Comparison of ENCODE assay signal across 35 cellular contexts in genomic region chr16:28499854-28500253, GRCh38. TPM values are rescaled to one million over a fixed set of nuclear protein-coding genes. Genes with fewer than 3 reads are reported as not detected.
DNase-seq lines count a peak whose midpoint lies in the region; ATAC-seq, FAIRE-seq and TF ChIP-seq lines count a peak whose summit lies in the region.
"Had no signal": no experiment of that assay in that cellular context is flagged by ENCODE, and none has a peak within 500 bp of the region (broad histone marks: within the 10 kb centered on the region; RNA-seq: fewer than 3 reads in every experiment).

No MANE protein-coding gene starts in this region.

- H3K4ac ChIP-seq in trophoblast cell (ENCODE audit: low read depth, low read length) = no peak overlapping the region

- H3K4me3 ChIP-seq in trophoblast cell (ENCODE audit: low read depth, low read length) = no peak overlapping the region
- H3K4me3 ChIP-seq in GM23338 = no peak overlapping the region
- H3K4me3 ChIP-seq: left ventricle myocardium inferior, Peyer's patch, psoas muscle, sigmoid colon, SJCRH30, tibial artery had no signal

- peaks cover 33% of the 10 kb centered on the region for H3K4me1 Mint-ChIP-seq in activated CD8-positive, alpha-beta T cell treated with anti-CD3 and anti-CD28 coated beads, Interleukin-2, amount 10 ng/mL, durations not matched to agents 7 days and 5 days (ENCODE audit: low read depth)
- no peaks in the 10 kb centered on the region for H3K4me1 Mint-ChIP-seq in GM23338
- H3K4me1 Mint-ChIP-seq: endodermal cell had no signal

- H3K9me3 ChIP-seq in trophoblast cell (ENCODE audit: insufficient read depth, low read depth, low read length) = peaks cover 3% of the 10 kb centered on the region
- H3K9me3 ChIP-seq: left ventricle myocardium inferior, Peyer's patch, psoas muscle, sigmoid colon, SJCRH30, tibial artery had no signal

- no peaks in the 10 kb centered on the region for H4K20me1 ChIP-seq in GM23338 (replicated peaks; ENCODE audit: insufficient read depth)

- H2AFZ ChIP-seq in trophoblast cell (ENCODE audit: insufficient read depth, low read length, poor library complexity) = no peak overlapping the region
- H2AFZ ChIP-seq in GM23338 = no peak overlapping the region

- H3K27me3 Mint-ChIP-seq in activated CD8-positive, alpha-beta T cell treated with anti-CD3 and anti-CD28 coated beads, Interleukin-2, amount 10 ng/mL, durations not matched to agents 7 days and 5 days (ENCODE audit: low read depth) = no peaks in the 10 kb centered on the region
- peaks cover 15% of the 10 kb centered on the region for H3K27me3 Mint-ChIP-seq in GM23338 (ENCODE audit: insufficient read depth, low read depth, poor library complexity)
- H3K27me3 Mint-ChIP-seq: activated CD4-positive, alpha-beta T cell treated with anti-CD3 and anti-CD28 coated beads, Interleukin-2, amount 10 ng/mL, durations not matched to agents 7 days and 5 days had no signal

- H2BK5ac ChIP-seq in trophoblast cell (ENCODE audit: low read depth, low read length, poor library complexity) = no peak overlapping the region

- no peak overlapping the region for H3K14ac ChIP-seq in trophoblast cell (ENCODE audit: low read length)

- POLR2A ChIA-PET in activated CD8-positive, alpha-beta T cell treated with anti-CD3 and anti-CD28 coated beads, Interleukin-2, amount 10 ng/mL, durations not matched to agents 7 days and 5 days (lab: Charles Lee) = no interaction called here

- peak overlapping the region; percentile 21 for H4K91ac ChIP-seq in trophoblast cell (ENCODE audit: low read depth, low read length)

- no peak overlapping the region for H2AK5ac ChIP-seq in trophoblast cell (ENCODE audit: low read length)

- H3K36me3 Mint-ChIP-seq in activated CD8-positive, alpha-beta T cell treated with anti-CD3 and anti-CD28 coated beads, Interleukin-2, amount 10 ng/mL, durations not matched to agents 7 days and 5 days (ENCODE audit: low read depth) = peaks cover 43% of the 10 kb centered on the region
- H3K36me3 Mint-ChIP-seq in GM23338 (ENCODE audit: low read depth) = no peaks in the 10 kb centered on the region

- no peak overlapping the region for H3K23ac ChIP-seq in trophoblast cell (ENCODE audit: low read length)

- H3K36me3 ChIP-seq in trophoblast cell (ENCODE audit: control insufficient read depth in 1 of 2, insufficient read depth in 2 of 2, low read length in 2 of 2) = no peaks in the 10 kb centered on the region
- H3K36me3 ChIP-seq in GM23338 (ENCODE audit: insufficient read depth) = no peaks in the 10 kb centered on the region
- H3K36me3 ChIP-seq: brain microvascular endothelial cell, left ventricle myocardium inferior, sigmoid colon, SJCRH30, tibial artery had no signal

- H3K27ac Mint-ChIP-seq in activated CD8-positive, alpha-beta T cell treated with anti-CD3 and anti-CD28 coated beads, Interleukin-2, amount 10 ng/mL, durations not matched to agents 7 days and 5 days = peak overlapping the region; percentile 57
- H3K27ac Mint-ChIP-seq in GM23338 = no peak overlapping the region
- H3K27ac Mint-ChIP-seq: endodermal cell had no signal

- no peak overlapping the region for H4K8ac ChIP-seq in trophoblast cell (ENCODE audit: low read depth, low read length)

- whole genome bisulfite sequencing in trophoblast cell (ENCODE audit: extremely low coverage, insufficient coverage, insufficient read length) = no CpG with 5 or more reads among the region's 10 CpGs

- H3K27ac ChIP-seq in trophoblast cell (ENCODE audit: low read depth, low read length) (no peak overlapping the region), GM23338 (ENCODE audit: low read depth) (no peak overlapping the region)
- H3K27ac ChIP-seq: 22Rv1, brain microvascular endothelial cell, KMS-11, left ventricle myocardium inferior, Peyer's patch, psoas muscle, sigmoid colon, SJCRH30, tibial artery had no signal

- H3K79me2 ChIP-seq in trophoblast cell (ENCODE audit: control insufficient read depth, insufficient read depth, low read length, poor library complexity) (no peaks in the 10 kb centered on the region), GM23338 (replicated peaks; ENCODE audit: insufficient read depth) (no peaks in the 10 kb centered on the region)

- H3K4me2 ChIP-seq in trophoblast cell (ENCODE audit: low read length) (no peak overlapping the region), GM23338 (no peak overlapping the region)
- H3K4me2 ChIP-seq: KMS-11 had no signal

- no peaks in the 10 kb centered on the region for H3K9me3 Mint-ChIP-seq in activated CD8-positive, alpha-beta T cell treated with anti-CD3 and anti-CD28 coated beads, Interleukin-2, amount 10 ng/mL, durations not matched to agents 7 days and 5 days (ENCODE audit: insufficient read depth)
- no peaks in the 10 kb centered on the region for H3K9me3 Mint-ChIP-seq in GM23338
- H3K9me3 Mint-ChIP-seq: activated CD4-positive, alpha-beta T cell treated with anti-CD3 and anti-CD28 coated beads, Interleukin-2, amount 10 ng/mL, durations not matched to agents 7 days and 5 days; endodermal cell had no signal

- peaks cover 16% of the 10 kb centered on the region for H3K79me1 ChIP-seq in trophoblast cell (ENCODE audit: low read length)

- no peak for ATAC-seq in activated CD8-positive, alpha-beta T cell treated with anti-CD3 and anti-CD28 coated beads, Interleukin-2, amount 10 ng/mL, durations not matched to agents 7 days and 5 days
- no peak for ATAC-seq in GM18861 (IDR thresholded peaks at IDR 0.05; ENCODE audit: unreplicated experiment)
- ATAC-seq in GM23338 = no peak
- ATAC-seq: psoas muscle had no signal

- no peak overlapping the region for H2BK12ac ChIP-seq in trophoblast cell (ENCODE audit: low read length)

- CTCF ChIA-PET in activated CD8-positive, alpha-beta T cell treated with anti-CD3 and anti-CD28 coated beads, Interleukin-2, amount 10 ng/mL, durations not matched to agents 7 days and 5 days (lab: Charles Lee) = no interaction called here

- FAIRE-seq in GM12891 (lab: Jason Lieb, UNC) = peak; percentile 20
- FAIRE-seq: islet of Langerhans had no signal

- DNase-seq in DMS53 (lab: John Stamatoyannopoulos, UW) (peak; percentile 14), DMS53 treated with DMSO at 0.1 percent for 48 hours (lab: John Stamatoyannopoulos, UW; ENCODE audit: unreplicated experiment) (no peak), GM12891 (ENCODE audit: insufficient read length, low spot score) (no peak), trophoblast cell (peak in 1 of 2 donors; percentile 59), GM23338 (ENCODE audit: low spot score) (no peak), NCI-H1105 (lab: John Stamatoyannopoulos, UW) (no peak)
- DNase-seq in activated CD8-positive, alpha-beta T cell treated with anti-CD3 and anti-CD28 coated beads, Interleukin-2, amount 10 ng/mL, durations not matched to agents 7 days and 5 days = no peak
- DNase-seq: activated CD4-positive, alpha-beta T cell treated with anti-CD3 and anti-CD28 coated beads, Interleukin-2, amount 10 ng/mL, durations not matched to agents 7 days and 5 days; activated naive CD4-positive, alpha-beta T cell; activated T-cell treated with anti-CD3 and anti-CD28 coated beads, Interleukin-2, amount 50 U/mL, for 48 hours; brain microvascular endothelial cell; cerebellar nuclear complex; dermis blood vessel endothelial cell; DMS153; endodermal cell; glutamatergic neuron; HCEC 1CT; left ventricle myocardium inferior; mesenchymal stem cell; MM.1S; NCI-H2029 treated with DMSO at 0.1 percent for 48 hours; NCI-H2227 treated with DMSO at 0.1 percent for 48 hours; NCI-H526; occipital lobe; Peyer's patch; psoas muscle; sigmoid colon; SJCRH30; stimulated activated CD4-positive, alpha-beta T cell treated with anti-CD3 and anti-CD28 coated beads, Interleukin-12 subunit alpha, Interleukin-12 subunit beta, amount 100 ng/mL, for 4 hours; stimulated activated CD4-positive, alpha-beta T cell treated with anti-CD3 and anti-CD28 coated beads, Interleukin-2, amount 100 ng/mL, for 48 hours; tibial artery had no signal

- H3K4me1 ChIP-seq in trophoblast cell (ENCODE audit: control insufficient read depth in 1 of 2, insufficient read depth in 2 of 2, low read length in 2 of 2) (peaks cover 3 to 9% of the 10 kb centered on the region in 2 experiments), GM23338 (ENCODE audit: insufficient read depth) (no peaks in the 10 kb centered on the region)
- H3K4me1 ChIP-seq: left ventricle myocardium inferior, psoas muscle, sigmoid colon, SJCRH30 had no signal

- no peak overlapping the region for H3K9ac ChIP-seq in trophoblast cell (ENCODE audit: low read length)
- H3K9ac ChIP-seq: KMS-11 had no signal

- TF ChIP-seq POLR2A in GM12891 (IDR thresholded peaks at IDR 0.05; ENCODE audit: low read depth, low read length) = no peak

- H3K4me3 Mint-ChIP-seq in activated CD8-positive, alpha-beta T cell treated with anti-CD3 and anti-CD28 coated beads, Interleukin-2, amount 10 ng/mL, durations not matched to agents 7 days and 5 days = no peak overlapping the region
- no peak overlapping the region for H3K4me3 Mint-ChIP-seq in GM23338
- H3K4me3 Mint-ChIP-seq: activated CD4-positive, alpha-beta T cell treated with anti-CD3 and anti-CD28 coated beads, Interleukin-2, amount 10 ng/mL, durations not matched to agents 7 days and 5 days; endodermal cell had no signal

- no peak overlapping the region for H4K12ac ChIP-seq in trophoblast cell (ENCODE audit: low read depth, low read length)

- no peak overlapping the region for H2BK120ac ChIP-seq in trophoblast cell (ENCODE audit: insufficient read depth, low read length, poor library complexity)

- H3K18ac ChIP-seq in trophoblast cell (ENCODE audit: low read length) = no peak overlapping the region

- H3K27me3 ChIP-seq in trophoblast cell (ENCODE audit: insufficient read depth, low read length) (no peaks in the 10 kb centered on the region), GM23338 (ENCODE audit: insufficient read depth) (no peaks in the 10 kb centered on the region)
- H3K27me3 ChIP-seq: brain microvascular endothelial cell, Peyer's patch, sigmoid colon had no signal

- no peaks in the 10 kb centered on the region for H3F3A ChIP-seq in GM23338 (replicated peaks; ENCODE audit: low read depth)

- peaks cover 6% of the 10 kb centered on the region; the same call in 1 of the 2 replicates for H3K9me2 ChIP-seq in GM23338 (ENCODE audit: insufficient read depth)

- TF ChIP-seq CTCF in GM23338 (conservative IDR thresholded peaks at IDR 0.05; ENCODE audit: low read depth in 2 of 2) = no peak

RNA-seq across cellular contexts. Expression of gene APOBR, which starts 5.4 kb away (rescaled TPM):
- 4.3 TPM for polyA plus RNA-seq in GM12891 (2012; ENCODE audit: low read depth, missing spikeins)
- total RNA-seq in activated CD8-positive, alpha-beta T cell treated with anti-CD3 and anti-CD28 coated beads, Interleukin-2, amount 10 ng/mL, durations not matched to agents 7 days and 5 days = 10 to 100 TPM; 32.2 to 33.2 TPM
- polyA plus RNA-seq in trophoblast cell (2013) = 1.4 and 1.5 TPM in 2 replicates
- total RNA-seq in GM23338 (2014; rRNA removed; shearing (Covaris generic)) = 0.07 TPM in 1 of 2 replicates, not detected in the other
- polyA plus RNA-seq in GM23338 (2016; fragmentation: Nextera tagmentation; extraction: Ambion mirVana) = not detected in 2 replicates
- total RNA-seq: endodermal cell, occipital lobe, SJCRH30 had no signal

RNA-seq across cellular contexts. Expression of gene IL27, which starts 6.8 kb away (rescaled TPM):
- polyA plus RNA-seq in GM12891 (2012; ENCODE audit: low read depth, missing spikeins) = 0.09 TPM
- total RNA-seq in activated CD8-positive, alpha-beta T cell treated with anti-CD3 and anti-CD28 coated beads, Interleukin-2, amount 10 ng/mL, durations not matched to agents 7 days and 5 days = not detected
- polyA plus RNA-seq in trophoblast cell (2013) = 0.41 and 0.61 TPM in 2 replicates
- not detected in 2 replicates for total RNA-seq in GM23338 (2014; rRNA removed; shearing (Covaris generic))
- polyA plus RNA-seq in GM23338 (2016; fragmentation: Nextera tagmentation; extraction: Ambion mirVana) = not detected in 2 replicates
- total RNA-seq: activated CD4-positive, alpha-beta T cell treated with anti-CD3 and anti-CD28 coated beads, Interleukin-2, amount 10 ng/mL, durations not matched to agents 7 days and 5 days; dermis blood vessel endothelial cell; endodermal cell; left ventricle myocardium inferior; occipital lobe; Peyer's patch; psoas muscle; sigmoid colon; SJCRH30 had no signal

RNA-seq across cellular contexts. Expression of gene CLN3, which starts 8.0 kb away (rescaled TPM):
- polyA plus RNA-seq in GM12891 (2012; ENCODE audit: low read depth, missing spikeins) = 12.8 TPM
- 10 to 100 TPM; 52.2 to 53.7 TPM for total RNA-seq in activated CD8-positive, alpha-beta T cell treated with anti-CD3 and anti-CD28 coated beads, Interleukin-2, amount 10 ng/mL, durations not matched to agents 7 days and 5 days
- 40.6 and 43.8 TPM in 2 replicates for polyA plus RNA-seq in trophoblast cell (2013)
- total RNA-seq in GM23338 (2014; rRNA removed; shearing (Covaris generic)) = 16.6 and 31.4 TPM in 2 replicates
- 17.8 and 18.1 TPM in 2 replicates for polyA plus RNA-seq in GM23338 (2016; fragmentation: Nextera tagmentation; extraction: Ambion mirVana)

RNA-seq across cellular contexts. Expression of gene NPIPB7, which starts 27.7 kb away (rescaled TPM):
- not detected for polyA plus RNA-seq in GM12891 (2012; ENCODE audit: low read depth, missing spikeins)
- not detected for total RNA-seq in activated CD8-positive, alpha-beta T cell treated with anti-CD3 and anti-CD28 coated beads, Interleukin-2, amount 10 ng/mL, durations not matched to agents 7 days and 5 days
- 0.22 and 0.45 TPM in 2 replicates for polyA plus RNA-seq in trophoblast cell (2013)
- total RNA-seq in GM23338 (2014; rRNA removed; shearing (Covaris generic)) = 0.24 TPM in 1 of 2 replicates, not detected in the other
- polyA plus RNA-seq in GM23338 (2016; fragmentation: Nextera tagmentation; extraction: Ambion mirVana) = 0.45 and 0.52 TPM in 2 replicates
- total RNA-seq: dermis blood vessel endothelial cell, left ventricle myocardium inferior, occipital lobe, Peyer's patch, sigmoid colon, SJCRH30 had no signal

RNA-seq across cellular contexts. Expression of gene NUPR1, which starts 38.9 kb away (rescaled TPM):
- polyA plus RNA-seq in GM12891 (2012; ENCODE audit: low read depth, missing spikeins) = 0.01 TPM
- total RNA-seq in activated CD8-positive, alpha-beta T cell treated with anti-CD3 and anti-CD28 coated beads, Interleukin-2, amount 10 ng/mL, durations not matched to agents 7 days and 5 days = not detected
- polyA plus RNA-seq in trophoblast cell (2013) = 36.2 and 40.7 TPM in 2 replicates
- 0.03 TPM in 1 of 2 replicates, not detected in the other for total RNA-seq in GM23338 (2014; rRNA removed; shearing (Covaris generic))
- 0.48 and 0.75 TPM in 2 replicates for polyA plus RNA-seq in GM23338 (2016; fragmentation: Nextera tagmentation; extraction: Ambion mirVana)
- total RNA-seq: activated CD4-positive, alpha-beta T cell treated with anti-CD3 and anti-CD28 coated beads, Interleukin-2, amount 10 ng/mL, durations not matched to agents 7 days and 5 days; endodermal cell; SJCRH30 had no signal

Comparison
In these comparisons a context has a peak if more than half of its experiments do, and no peak if none do; other contexts are left out.
1. RNA of gene APOBR, which starts 5.4 kb away (total RNA-seq): 32.2 to 33.2 TPM in activated CD8-positive, alpha-beta T cell treated with anti-CD3 and anti-CD28 coated beads, Interleukin-2, amount 10 ng/mL, durations not matched to agents 7 days and 5 days; 0.07 TPM in GM23338; every median in the first group is over 10 times any median in the second.